ENCODE assay signal across 19 cellular contexts in genomic region chr15:88098317-88098716, GRCh38.
A peak's percentile ranks its signal among the peaks of the same experiment; 100 is the strongest.
DNase-seq lines count a peak whose midpoint lies in the region; ATAC-seq, FAIRE-seq and TF ChIP-seq lines count a peak whose summit lies in the region.
"Had no signal": no experiment of that assay in that cellular context is flagged by ENCODE, and none has a peak within 500 bp of the region (broad histone marks: within the 10 kb centered on the region; RNA-seq: fewer than 3 reads in every experiment).

No MANE protein-coding gene starts in this region.

- H3K9me3 Mint-ChIP-seq in activated naive CD4-positive, alpha-beta T cell treated with anti-CD3 and anti-CD28 coated beads, Interleukin-2, amount 50 U/mL, for 72 hours = no peaks in the 10 kb centered on the region
- H3K9me3 Mint-ChIP-seq: CD4-positive, alpha-beta memory T cell had no signal

- ATAC-seq in K562 = no peak
- ATAC-seq in activated naive CD4-positive, alpha-beta T cell treated with anti-CD3 and anti-CD28 coated beads, Interleukin-2, amount 50 U/mL, for 72 hours = no peak
- ATAC-seq: HCT116 had no signal

- H3K9me3 ChIP-seq in K562 (replicated peaks; ENCODE audit: control insufficient read depth, insufficient read depth, low read depth, low read length) (no peaks in the 10 kb centered on the region), mesodermal cell (ENCODE audit: control insufficient read depth, low read length) (no peaks in the 10 kb centered on the region)
- H3K9me3 ChIP-seq: BLaER1 had no signal

- no peak overlapping the region for H3K27ac Mint-ChIP-seq in activated naive CD4-positive, alpha-beta T cell treated with anti-CD3 and anti-CD28 coated beads, Interleukin-2, amount 50 U/mL, for 72 hours
- H3K27ac Mint-ChIP-seq: CD14-positive monocyte; CD4-positive, alpha-beta memory T cell; HFFc6 had no signal

- in situ Hi-C loops in K562 (cut with MboI) = no loop called here

- TF ChIP-seq CTCF in K562 (IDR thresholded peaks at IDR 0.05 in 2 of 3, conservative IDR thresholded peaks at IDR 0.05 in 1 of 3; ENCODE audit: insufficient read depth in 2 of 3, low read depth in 1 of 3, low read length in 3 of 3) = no peak

- CTCF ChIA-PET in K562 (lab: Yijun Ruan, JAX; ENCODE audit: low intra/inter-chr PET ratio) = no interaction called here

- H3K36me3 Mint-ChIP-seq in activated naive CD4-positive, alpha-beta T cell treated with anti-CD3 and anti-CD28 coated beads, Interleukin-2, amount 50 U/mL, for 72 hours = no peaks in the 10 kb centered on the region
- H3K36me3 Mint-ChIP-seq: CD14-positive monocyte; CD4-positive, alpha-beta memory T cell had no signal

- FAIRE-seq in K562 (lab: Jason Lieb, UNC) = no peak
- FAIRE-seq: GM12892, GM18507 had no signal

- H3K4me3 ChIP-seq in K562 (no peak overlapping the region), mesodermal cell (ENCODE audit: extremely low read depth, insufficient read depth, low read length, poor library complexity, severe bottlenecking) (no peak overlapping the region)
- H3K4me3 ChIP-seq: BLaER1 had no signal

- no peaks in the 10 kb centered on the region for H3K9me1 ChIP-seq in K562 (ENCODE audit: control insufficient read depth, insufficient read depth, low read length)

- H3K4me1 ChIP-seq in K562 (replicated peaks in 1 of 2; ENCODE audit: control insufficient read depth in 2 of 2, insufficient read depth in 2 of 2, low read length in 2 of 2) = no peaks in the 10 kb centered on the region
- H3K4me1 ChIP-seq in mesodermal cell (ENCODE audit: control insufficient read depth, insufficient read depth, low read length, poor library complexity, severe bottlenecking) = peaks cover 5% of the 10 kb centered on the region
- H3K4me1 ChIP-seq: BLaER1 had no signal

- no peak overlapping the region for H3K4me2 ChIP-seq in K562 (ENCODE audit: insufficient read depth, low read length)
- H3K4me2 ChIP-seq: BLaER1 had no signal

- intact Hi-C loops in K562 (cut with micrococcal nuclease) = no loop called here

- 2% methylated on average over 11 of the region's 11 CpGs for WGBS in K562 (ENCODE audit: insufficient coverage, low coverage, missing lambda C conversion rate)
- 84 to 90% methylated on average over 7 of the region's 11 CpGs for WGBS in mesodermal cell (ENCODE audit: insufficient coverage in 2 of 2), 2 experiments

- no peak for TF ChIP-seq POLR2A in K562 (conservative IDR thresholded peaks at IDR 0.05)

- no peaks in the 10 kb centered on the region for H4K20me1 ChIP-seq in K562 (replicated peaks; ENCODE audit: control insufficient read depth, insufficient read depth, low read length)
- H4K20me1 ChIP-seq: BLaER1 had no signal

- BruUV-seq in K562 (replicated peaks; lab: Mats Ljungman, UMichigan) = no TSS peak

- POLR2A ChIA-PET in K562 (lab: Yijun Ruan, JAX) = no interaction called here

- H3K79me2 ChIP-seq in K562 (ENCODE audit: control insufficient read depth, insufficient read depth, low read length) = no peaks in the 10 kb centered on the region

- no peak for TF ChIP-seq EP300 in K562 (IDR thresholded peaks at IDR 0.05; ENCODE audit: low read length)

- H3K36me3 ChIP-seq in K562 (ENCODE audit: control insufficient read depth, insufficient read depth, low read length) (no peaks in the 10 kb centered on the region), mesodermal cell (ENCODE audit: control insufficient read depth, insufficient read depth, low read length) (no peaks in the 10 kb centered on the region)
- H3K36me3 ChIP-seq: BLaER1 had no signal

- 0 out of 5 replicates have a peak, but pooled peaks cover 0 to 3% of the 10 kb centered on the region in 2 experiments for H3K27me3 ChIP-seq in K562 (ENCODE audit: control insufficient read depth in 2 of 2, insufficient read depth in 2 of 2, low read length in 2 of 2)
- H3K27me3 ChIP-seq: BLaER1 had no signal

- H3K27ac ChIP-seq in K562 (ENCODE audit: extremely low read depth, low read depth, low read length) (no peak overlapping the region), mesodermal cell (ENCODE audit: low read depth, low read length, severe bottlenecking) (peak overlapping the region; percentile 10)
- H3K27ac ChIP-seq: BLaER1, HL-60 had no signal

- DNase-seq in NCI-H82 (lab: John Stamatoyannopoulos, UW) = peak; percentile 46
- no peak for DNase-seq in NCI-H82 treated with DMSO at 0.1 percent for 48 hours (lab: John Stamatoyannopoulos, UW; ENCODE audit: unreplicated experiment)
- peak in 2 of 4 experiments; percentile 16 to 32 for DNase-seq in K562 (ENCODE audit: extremely low read depth in 1 of 4, low spot score in 3 of 4)
- DNase-seq in DMS53 (lab: John Stamatoyannopoulos, UW) = no peak
- no peak for DNase-seq in activated naive CD4-positive, alpha-beta T cell treated with anti-CD3 and anti-CD28 coated beads, Interleukin-2, amount 50 U/mL, for 72 hours (ENCODE audit: low spot score in 2 of 2)
- no peak for DNase-seq in hepatic stellate cell (ENCODE audit: low spot score)
- DNase-seq: 8988T; CD4-positive, alpha-beta memory T cell; GDM1; GOT3; H7; HFFc6 had no signal

- no peak for TF ChIP-seq RAD21 in K562 (CRISPR knock-in tag; conservative IDR thresholded peaks at IDR 0.05 in 1 of 2, IDR thresholded peaks at IDR 0.05 in 1 of 2)

- no peak overlapping the region for H3K9ac ChIP-seq in K562 (ENCODE audit: insufficient read depth in 1 of 2, low read depth in 2 of 2, low read length in 2 of 2)
- H3K9ac ChIP-seq: BLaER1 had no signal

- no peak overlapping the region for H2AFZ ChIP-seq in K562 (ENCODE audit: low read depth, low read length)

TF ChIP-seq in K562, 482 proteins besides CTCF, POLR2A, EP300 and RAD21 (continues in another document):
- TF ChIP-seq ZNF407 (IDR thresholded peaks at IDR 0.05; ENCODE audit: low read depth) = no peak
- TF ChIP-seq TCF7 (IDR thresholded peaks at IDR 0.05; ENCODE audit: borderline replicate concordance) = no peak
- no peak for TF ChIP-seq ZNF174 (CRISPR knock-in tag; IDR thresholded peaks at IDR 0.05)
- no peak for TF ChIP-seq SETDB1 (IDR thresholded peaks at IDR 0.05; ENCODE audit: low read length)
- no peak for TF ChIP-seq STAT5B (CRISPR knock-in tag; IDR thresholded peaks at IDR 0.05)
- no peak for TF ChIP-seq NR2C1 (IDR thresholded peaks at IDR 0.05)
- no peak for TF ChIP-seq NR2C1 (tag; IDR thresholded peaks at IDR 0.05)
- TF ChIP-seq ARNT (IDR thresholded peaks at IDR 0.05) = no peak
- no peak for TF ChIP-seq TEAD1 (CRISPR knock-in tag; IDR thresholded peaks at IDR 0.05)
- peak; percentile 18; the same call in 1 of the 2 replicates for TF ChIP-seq TAL1 (IDR thresholded peaks at IDR 0.05)
- peak; percentile 54 for TF ChIP-seq ARID1B (IDR thresholded peaks at IDR 0.05)
- TF ChIP-seq NFIX (CRISPR knock-in tag; IDR thresholded peaks at IDR 0.05; ENCODE audit: low read depth) = no peak
- TF ChIP-seq GATAD2B (IDR thresholded peaks at IDR 0.05; ENCODE audit: borderline replicate concordance) = no peak
- TF ChIP-seq ILK (tag; IDR thresholded peaks at IDR 0.05; ENCODE audit: borderline replicate concordance, low read depth) = no peak
- no peak for TF ChIP-seq PML (IDR thresholded peaks at IDR 0.05; ENCODE audit: low read length)
- TF ChIP-seq RBM17 (IDR thresholded peaks at IDR 0.05; ENCODE audit: borderline replicate concordance, low read depth, low read length) = no peak
